13 cellular contexts compared by ENCODE assay signal in genomic region chr10:132514841-132515521, GRCh38. TPM values are rescaled to one million over a fixed set of nuclear protein-coding genes. Genes with fewer than 3 reads are reported as not detected.
DNase-seq lines count a peak whose midpoint lies in the region; ATAC-seq and TF ChIP-seq lines count a peak whose summit lies in the region.
"Had no signal": no experiment of that assay in that cellular context is flagged by ENCODE, and none has a peak within 500 bp of the region (broad histone marks: within the 10 kb centered on the region; RNA-seq: fewer than 3 reads in every experiment).

No MANE protein-coding gene starts in this region.

- 0 out of 2 replicates have a peak, but pooled peaks cover 4% of the 10 kb centered on the region for H3F3A ChIP-seq in GM23338 (replicated peaks; ENCODE audit: low read depth)

- no peak overlapping the region for H3K4me3 Mint-ChIP-seq in GM23338
- H3K4me3 Mint-ChIP-seq in stimulated activated naive B cell treated with anti-CD40 and anti-IgM and Interleukin-4, amounts not matched to agents 10 μg/mL and 1 μg/mL and 100 μg/mL, for 72 hours: peak overlapping the region; percentile 72 to 79
- H3K4me3 Mint-ChIP-seq in activated CD4-positive, alpha-beta memory T cell treated with anti-CD3 and anti-CD28 coated beads, Interleukin-2, amount 10 ng/mL, durations not matched to agents 7 days and 5 days: no peak overlapping the region

- intact Hi-C loops in right lobe of liver (cut with DNase I): no loop called here

- H3K4me1 ChIP-seq in GM23338 (ENCODE audit: insufficient read depth) (peaks cover 26% of the 10 kb centered on the region), Peyer's patch (peaks cover 0 to 41% (median 4%) of the 10 kb centered on the region in 4 donors), right lobe of liver (peaks cover 3 to 33% (median 17%) of the 10 kb centered on the region in 4 donors)

- DNase-seq in GM23338 (ENCODE audit: low spot score) (peak; percentile 36), Peyer's patch (peak in 2 of 3 donors; percentile 43 to 46), right lobe of liver (peak in 2 of 3 donors; percentile 39 to 47)
- DNase-seq in stimulated activated naive B cell treated with anti-CD40 and anti-IgM and Interleukin-4, amounts not matched to agents 10 μg/mL and 1 μg/mL and 100 μg/mL, for 72 hours: no peak
- DNase-seq in activated naive CD4-positive, alpha-beta T cell (lab: John Stamatoyannopoulos, UW): no peak
- DNase-seq in activated CD4-positive, alpha-beta memory T cell treated with anti-CD3 and anti-CD28 coated beads, Interleukin-2, amount 10 ng/mL, durations not matched to agents 7 days and 5 days: no peak
- no peak for DNase-seq in stimulated activated CD4-positive, alpha-beta T cell treated with anti-CD3 and anti-CD28 coated beads, Interleukin-12 subunit alpha, Interleukin-12 subunit beta, amount 100 ng/mL, for 4 hours
- DNase-seq: amniotic stem cell; MV-4-11; nucleus accumbens; stimulated activated naive CD4-positive, alpha-beta T cell had no signal

- no peaks in the 10 kb centered on the region for H3K9me3 ChIP-seq in Peyer's patch
- H3K9me3 ChIP-seq in right lobe of liver: no peaks in the 10 kb centered on the region

- no peaks in the 10 kb centered on the region for H3K79me2 ChIP-seq in GM23338 (replicated peaks; ENCODE audit: insufficient read depth)

- ATAC-seq in GM23338 (no peak), right lobe of liver (no peak)
- peak; percentile 74 to 82 for ATAC-seq in stimulated activated naive B cell treated with anti-CD40 and anti-IgM and Interleukin-4, amounts not matched to agents 10 μg/mL and 1 μg/mL and 100 μg/mL, for 72 hours (replicated peaks)
- ATAC-seq: left colon had no signal

- no peak overlapping the region for H2AFZ ChIP-seq in GM23338

- 0 out of 2 replicates have a peak overlapping the region, but pooled peaks have one; percentile 26 for H3K4me2 ChIP-seq in GM23338

- TF ChIP-seq CTCF in GM23338 (conservative IDR thresholded peaks at IDR 0.05; ENCODE audit: low read depth in 2 of 2) (no peak), Peyer's patch (IDR thresholded peaks at IDR 0.05) (no peak), right lobe of liver (IDR thresholded peaks at IDR 0.05) (no peak)

- CTCF ChIA-PET in activated CD4-positive, alpha-beta memory T cell treated with anti-CD3 and anti-CD28 coated beads, Interleukin-2, amount 10 ng/mL, durations not matched to agents 7 days and 5 days (lab: Charles Lee): no interaction called here

- H3K36me3 ChIP-seq in GM23338 (ENCODE audit: insufficient read depth): no peaks in the 10 kb centered on the region
- no peaks in the 10 kb centered on the region for H3K36me3 ChIP-seq in Peyer's patch
- H3K36me3 ChIP-seq in right lobe of liver: no peaks in the 10 kb centered on the region

- WGBS in right lobe of liver (ENCODE audit: insufficient coverage, low coverage, low lambda C conversion rate, missing lambda C conversion rate): 46% methylated on average over 5 of the region's 21 CpGs

- POLR2A ChIA-PET in activated CD4-positive, alpha-beta memory T cell treated with anti-CD3 and anti-CD28 coated beads, Interleukin-2, amount 10 ng/mL, durations not matched to agents 7 days and 5 days (lab: Charles Lee): no interaction called here

- H3K27ac ChIP-seq in GM23338 (ENCODE audit: low read depth) (no peak overlapping the region), Peyer's patch (peak overlapping the region in 1 of 4 donors; percentile 52), right lobe of liver (no peak overlapping the region)
- H3K27ac ChIP-seq: RWPE1 had no signal

- TF ChIP-seq POLR2A in Peyer's patch (IDR thresholded peaks at IDR 0.05) (no peak), right lobe of liver (IDR thresholded peaks at IDR 0.05) (no peak)

- H3K36me3 Mint-ChIP-seq in GM23338 (ENCODE audit: low read depth): no peaks in the 10 kb centered on the region
- no peaks in the 10 kb centered on the region for H3K36me3 Mint-ChIP-seq in stimulated activated naive B cell treated with anti-CD40 and anti-IgM and Interleukin-4, amounts not matched to agents 10 μg/mL and 1 μg/mL and 100 μg/mL, for 72 hours
- H3K36me3 Mint-ChIP-seq in activated CD4-positive, alpha-beta memory T cell treated with anti-CD3 and anti-CD28 coated beads, Interleukin-2, amount 10 ng/mL, durations not matched to agents 7 days and 5 days (ENCODE audit: low read depth): no peaks in the 10 kb centered on the region

- H3K4me3 ChIP-seq in GM23338: no peak overlapping the region
- no peak overlapping the region for H3K4me3 ChIP-seq in Peyer's patch
- H3K4me3 ChIP-seq in right lobe of liver: no peak overlapping the region

- H3K9me3 Mint-ChIP-seq in GM23338: no peaks in the 10 kb centered on the region
- H3K9me3 Mint-ChIP-seq in stimulated activated naive B cell treated with anti-CD40 and anti-IgM and Interleukin-4, amounts not matched to agents 10 μg/mL and 1 μg/mL and 100 μg/mL, for 72 hours: peaks cover 1 to 6% of the 10 kb centered on the region in 2 donors
- H3K9me3 Mint-ChIP-seq in activated CD4-positive, alpha-beta memory T cell treated with anti-CD3 and anti-CD28 coated beads, Interleukin-2, amount 10 ng/mL, durations not matched to agents 7 days and 5 days: no peaks in the 10 kb centered on the region

- no peaks in the 10 kb centered on the region for H3K9me2 ChIP-seq in GM23338 (ENCODE audit: insufficient read depth)

- H3K27me3 ChIP-seq in GM23338 (ENCODE audit: insufficient read depth): peaks cover 8% of the 10 kb centered on the region; the same call in 1 of the 2 replicates
- no peaks in the 10 kb centered on the region for H3K27me3 ChIP-seq in Peyer's patch
- no peaks in the 10 kb centered on the region for H3K27me3 ChIP-seq in right lobe of liver

- no peak overlapping the region for H3K27ac Mint-ChIP-seq in GM23338
- H3K27ac Mint-ChIP-seq in stimulated activated naive B cell treated with anti-CD40 and anti-IgM and Interleukin-4, amounts not matched to agents 10 μg/mL and 1 μg/mL and 100 μg/mL, for 72 hours: peak overlapping the region; percentile 86
- H3K27ac Mint-ChIP-seq in activated CD4-positive, alpha-beta memory T cell treated with anti-CD3 and anti-CD28 coated beads, Interleukin-2, amount 10 ng/mL, durations not matched to agents 7 days and 5 days: no peak overlapping the region

- no peaks in the 10 kb centered on the region for H4K20me1 ChIP-seq in GM23338 (replicated peaks; ENCODE audit: insufficient read depth)

- peaks cover 26% of the 10 kb centered on the region for H3K27me3 Mint-ChIP-seq in GM23338 (ENCODE audit: insufficient read depth, low read depth, poor library complexity)
- peaks cover 0 to 12% of the 10 kb centered on the region in 2 donors for H3K27me3 Mint-ChIP-seq in stimulated activated naive B cell treated with anti-CD40 and anti-IgM and Interleukin-4, amounts not matched to agents 10 μg/mL and 1 μg/mL and 100 μg/mL, for 72 hours
- H3K27me3 Mint-ChIP-seq in activated CD4-positive, alpha-beta memory T cell treated with anti-CD3 and anti-CD28 coated beads, Interleukin-2, amount 10 ng/mL, durations not matched to agents 7 days and 5 days: no peaks in the 10 kb centered on the region

- peaks cover 30% of the 10 kb centered on the region for H3K4me1 Mint-ChIP-seq in GM23338
- H3K4me1 Mint-ChIP-seq in stimulated activated naive B cell treated with anti-CD40 and anti-IgM and Interleukin-4, amounts not matched to agents 10 μg/mL and 1 μg/mL and 100 μg/mL, for 72 hours: peaks cover 4 to 16% of the 10 kb centered on the region in 2 donors
- H3K4me1 Mint-ChIP-seq in activated CD4-positive, alpha-beta memory T cell treated with anti-CD3 and anti-CD28 coated beads, Interleukin-2, amount 10 ng/mL, durations not matched to agents 7 days and 5 days: no peaks in the 10 kb centered on the region

TF ChIP-seq in GM23338, 12 proteins besides CTCF, POLR2A, EP300 and RAD21:
- TF ChIP-seq REST (IDR thresholded peaks at IDR 0.05; ENCODE audit: unreplicated experiment) (no peak), POLR2AphosphoS5 (IDR thresholded peaks at IDR 0.05; ENCODE audit: low read depth) (no peak), CREB1 (CRISPR knock-in tag; IDR thresholded peaks at IDR 0.05; ENCODE audit: low read depth) (no peak), ZNF114 (CRISPR knock-in tag; IDR thresholded peaks at IDR 0.05) (no peak), NANOG (IDR thresholded peaks at IDR 0.05; ENCODE audit: borderline replicate concordance) (no peak), ZNF331 (CRISPR knock-in tag; IDR thresholded peaks at IDR 0.05; ENCODE audit: low read depth) (no peak)

RNA-seq across cellular contexts. Expression of gene INPP5A, which starts 22.6 kb away (rescaled TPM):
- total RNA-seq in GM23338 (2014; rRNA removed; shearing (Covaris generic)): 40.6 and 42.5 TPM in 2 replicates
- 5.6 and 5.9 TPM in 2 replicates for polyA plus RNA-seq in GM23338 (2016; fragmentation: Nextera tagmentation; extraction: Ambion mirVana)
- total RNA-seq in Peyer's patch (10 to 100 TPM; 33.8 to 76.4 (median 38.1) TPM), right lobe of liver (10 to 100 TPM; 12.5 to 24.6 (median 16.9) TPM)
- 1 to 10 TPM; 9.3 to 9.5 TPM for total RNA-seq in activated CD4-positive, alpha-beta memory T cell treated with anti-CD3 and anti-CD28 coated beads, Interleukin-2, amount 10 ng/mL, durations not matched to agents 7 days and 5 days

Comparison
In these comparisons a context has a peak if more than half of its experiments do, and no peak if none do; other contexts are left out.
1. ATAC-seq: peak in stimulated activated naive B cell treated with anti-CD40 and anti-IgM and Interleukin-4, amounts not matched to agents 10 μg/mL and 1 μg/mL and 100 μg/mL, for 72 hours (2 of 2); none in GM23338 (single experiment) and right lobe of liver (0 of 4).
2. DNase-seq: peak in GM23338 (single experiment), Peyer's patch (2 of 3) and right lobe of liver (2 of 3); none in stimulated activated naive B cell treated with anti-CD40 and anti-IgM and Interleukin-4, amounts not matched to agents 10 μg/mL and 1 μg/mL and 100 μg/mL, for 72 hours (single experiment), activated naive CD4-positive, alpha-beta T cell (0 of 4), activated CD4-positive, alpha-beta memory T cell treated with anti-CD3 and anti-CD28 coated beads, Interleukin-2, amount 10 ng/mL, durations not matched to agents 7 days and 5 days (single experiment) and stimulated activated CD4-positive, alpha-beta T cell treated with anti-CD3 and anti-CD28 coated beads, Interleukin-12 subunit alpha, Interleukin-12 subunit beta, amount 100 ng/mL, for 4 hours (single experiment).
3. H3K4me3 Mint-ChIP-seq: peak in stimulated activated naive B cell treated with anti-CD40 and anti-IgM and Interleukin-4, amounts not matched to agents 10 μg/mL and 1 μg/mL and 100 μg/mL, for 72 hours (2 of 2); none in GM23338 (single experiment) and activated CD4-positive, alpha-beta memory T cell treated with anti-CD3 and anti-CD28 coated beads, Interleukin-2, amount 10 ng/mL, durations not matched to agents 7 days and 5 days (single experiment).